Comparison of ENCODE assay signal across 17 cellular contexts in the genomic region with DNA sequence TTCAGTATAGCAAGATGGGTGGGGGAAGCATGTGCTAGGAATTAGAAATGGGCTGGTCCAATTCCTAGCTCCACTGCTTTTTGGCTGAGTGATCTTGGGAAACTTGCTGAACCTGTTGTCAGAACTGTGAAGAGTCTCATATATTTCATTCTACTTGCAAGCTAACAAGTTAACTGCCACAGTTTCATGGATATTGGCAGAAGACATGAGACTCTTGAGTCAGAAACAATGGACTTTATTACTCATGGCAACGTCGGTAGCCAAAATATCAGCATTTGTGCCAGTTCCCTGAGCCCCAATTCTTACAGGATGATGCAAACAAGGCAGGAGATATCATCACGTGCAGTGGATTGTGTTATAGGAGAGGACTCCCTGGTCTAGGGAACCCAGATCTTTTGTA. TPM values are rescaled to one million over a fixed set of nuclear protein-coding genes. Genes with fewer than 3 reads are reported as not detected.
"Had no signal": no experiment of that assay in that cellular context is flagged by ENCODE, and none has a peak within 500 bp of the region (broad histone marks: within the 10 kb centered on the region; RNA-seq: fewer than 3 reads in every experiment).

No MANE protein-coding gene starts in this region.

- H3K36me3 ChIP-seq: left ventricle myocardium inferior, sigmoid colon, upper lobe of left lung had no signal

- H3K27me3 ChIP-seq: sigmoid colon, upper lobe of left lung had no signal

- H3K27me3 Mint-ChIP-seq: central memory CD8-positive, alpha-beta T cell; dendritic cell treated with granulocyte-macrophage colony-stimulating factor and Interleukin-4, amounts not matched to agents 40 ng/mL and 50 ng/mL, for 4 days; effector memory CD8-positive, alpha-beta T cell had no signal

- H3K4me3 ChIP-seq: left ventricle myocardium inferior, sigmoid colon, upper lobe of left lung had no signal

- H3K4me1 ChIP-seq: left ventricle myocardium inferior, sigmoid colon, upper lobe of left lung had no signal

- H3K36me3 Mint-ChIP-seq: WTC11 had no signal

- H3K4me3 Mint-ChIP-seq: activated CD4-positive, alpha-beta T cell treated with anti-CD3 and anti-CD28 coated beads, Interleukin-2, amount 10 ng/mL, durations not matched to agents 24 days and 14 days; activated naive CD4-positive, alpha-beta T cell treated with anti-CD3 and anti-CD28 coated beads for 36 hours; activated T-helper 17 cell treated with anti-CD3 and anti-CD28 coated beads, Interleukin-2, amount 50 U/mL, for 72 hours; central memory CD8-positive, alpha-beta T cell; dendritic cell treated with granulocyte-macrophage colony-stimulating factor and Interleukin-4, amounts not matched to agents 40 ng/mL and 50 ng/mL, for 4 days; effector memory CD8-positive, alpha-beta T cell; T-helper 1 cell treated with Interleukin-12 subunit alpha and Interleukin-12 subunit beta and Interleukin-4 antibody, amounts not matched to agents 30 μg/mL and 1 μg/mL, for 36 hours; WTC11 had no signal

- ATAC-seq: activated T-helper 17 cell treated with anti-CD3 and anti-CD28 coated beads, Interleukin-2, amount 50 U/mL, for 72 hours; effector memory CD8-positive, alpha-beta T cell; WTC11 had no signal

- H3K9me3 Mint-ChIP-seq: activated CD4-positive, alpha-beta T cell treated with anti-CD3 and anti-CD28 coated beads, Interleukin-2, amount 10 ng/mL, durations not matched to agents 24 days and 14 days; activated naive CD4-positive, alpha-beta T cell treated with anti-CD3 and anti-CD28 coated beads for 36 hours; activated T-helper 17 cell treated with anti-CD3 and anti-CD28 coated beads, Interleukin-2, amount 50 U/mL, for 72 hours; dendritic cell treated with granulocyte-macrophage colony-stimulating factor and Interleukin-4, amounts not matched to agents 40 ng/mL and 50 ng/mL, for 4 days; T-helper 1 cell treated with Interleukin-12 subunit alpha and Interleukin-12 subunit beta and Interleukin-4 antibody, amounts not matched to agents 30 μg/mL and 1 μg/mL, for 36 hours had no signal

- H3K9me3 ChIP-seq: left ventricle myocardium inferior, sigmoid colon, upper lobe of left lung had no signal

- H3K27ac Mint-ChIP-seq: activated CD4-positive, alpha-beta T cell treated with anti-CD3 and anti-CD28 coated beads, Interleukin-2, amount 10 ng/mL, durations not matched to agents 24 days and 14 days; activated naive CD4-positive, alpha-beta T cell treated with anti-CD3 and anti-CD28 coated beads for 36 hours; activated T-helper 17 cell treated with anti-CD3 and anti-CD28 coated beads, Interleukin-2, amount 50 U/mL, for 72 hours; dendritic cell treated with granulocyte-macrophage colony-stimulating factor and Interleukin-4, amounts not matched to agents 40 ng/mL and 50 ng/mL, for 4 days; effector memory CD8-positive, alpha-beta T cell; T-helper 1 cell treated with Interleukin-12 subunit alpha and Interleukin-12 subunit beta and Interleukin-4 antibody, amounts not matched to agents 30 μg/mL and 1 μg/mL, for 36 hours; WTC11 had no signal

- H3K27ac ChIP-seq: left ventricle myocardium inferior, sigmoid colon, upper lobe of left lung had no signal

- H3K4me1 Mint-ChIP-seq: activated CD4-positive, alpha-beta T cell treated with anti-CD3 and anti-CD28 coated beads, Interleukin-2, amount 10 ng/mL, durations not matched to agents 24 days and 14 days; activated T-helper 17 cell treated with anti-CD3 and anti-CD28 coated beads, Interleukin-2, amount 50 U/mL, for 72 hours; central memory CD8-positive, alpha-beta T cell had no signal

- DNase-seq: activated CD4-positive, alpha-beta T cell treated with anti-CD3 and anti-CD28 coated beads, Interleukin-2, amount 10 ng/mL, durations not matched to agents 24 days and 14 days; activated CD8-positive, alpha-beta memory T cell treated with anti-CD3 and anti-CD28 coated beads for 24 hours; activated naive CD4-positive, alpha-beta T cell treated with anti-CD3 and anti-CD28 coated beads for 36 hours; effector memory CD8-positive, alpha-beta T cell; erythroblast; foreskin fibroblast; left ventricle myocardium inferior; mesenchymal stem cell; sigmoid colon; stimulated activated naive CD4-positive, alpha-beta T cell treated with Interleukin-2 at 50 U/mL for 16 hours; upper lobe of left lung had no signal

RNA-seq across cellular contexts. Expression of a gene that starts 26.6 kb away (rescaled TPM):
- total RNA-seq: activated CD4-positive, alpha-beta T cell treated with anti-CD3 and anti-CD28 coated beads, Interleukin-2, amount 10 ng/mL, durations not matched to agents 24 days and 14 days; activated naive CD4-positive, alpha-beta T cell treated with anti-CD3 and anti-CD28 coated beads for 36 hours; activated T-helper 17 cell treated with anti-CD3 and anti-CD28 coated beads, Interleukin-2, amount 50 U/mL, for 72 hours; osteocyte had no signal
